18 cellular contexts compared by ENCODE assay signal in genomic region chr13:38141792-38142191, GRCh38.
"Had no signal": no experiment of that assay in that cellular context is flagged by ENCODE, and none has a peak within 500 bp of the region (broad histone marks: within the 10 kb centered on the region; RNA-seq: fewer than 3 reads in every experiment).

No MANE protein-coding gene starts in this region.

- H3K4me1 ChIP-seq: left ventricle myocardium inferior had no signal

- H3K27ac ChIP-seq: left ventricle myocardium inferior had no signal

- H3K27me3 Mint-ChIP-seq: central memory CD8-positive, alpha-beta T cell; memory B cell; naive thymus-derived CD8-positive, alpha-beta T cell; type B pancreatic cell had no signal

- H3K36me3 ChIP-seq: left ventricle myocardium inferior had no signal

- H3K9me3 Mint-ChIP-seq: activated naive CD4-positive, alpha-beta T cell treated with anti-CD3 and anti-CD28 coated beads for 36 hours; memory B cell; type B pancreatic cell had no signal

- H3K36me3 Mint-ChIP-seq: memory B cell, type B pancreatic cell had no signal

- H3K4me3 ChIP-seq: left ventricle myocardium inferior, mucosa of descending colon had no signal

- H3K27ac Mint-ChIP-seq: activated naive CD4-positive, alpha-beta T cell treated with anti-CD3 and anti-CD28 coated beads for 36 hours; memory B cell; naive thymus-derived CD8-positive, alpha-beta T cell; type B pancreatic cell had no signal

- H3K4me1 Mint-ChIP-seq: central memory CD8-positive, alpha-beta T cell; memory B cell; naive thymus-derived CD8-positive, alpha-beta T cell had no signal

- H3K4me3 Mint-ChIP-seq: activated naive CD4-positive, alpha-beta T cell treated with anti-CD3 and anti-CD28 coated beads for 36 hours; central memory CD8-positive, alpha-beta T cell; memory B cell; naive thymus-derived CD8-positive, alpha-beta T cell; type B pancreatic cell had no signal

- DNase-seq: activated CD4-positive, CD25-positive, alpha-beta regulatory T cell treated with anti-CD3 and anti-CD28 coated beads, Interleukin-2, amount 50 U/mL, for 72 hours; activated naive CD4-positive, alpha-beta T cell treated with anti-CD3 and anti-CD28 coated beads for 36 hours; activated T-cell treated with anti-CD3 and anti-CD28 coated beads for 4 hours; effector memory CD4-positive, alpha-beta T cell; foreskin fibroblast; glutamatergic neuron; hypothalamus; left ventricle myocardium inferior; mucosa of descending colon; naive thymus-derived CD8-positive, alpha-beta T cell; SK-N-SH; stimulated activated CD4-positive, alpha-beta T cell treated with anti-CD3 and anti-CD28 coated beads, Interleukin-4, amount 100 ng/mL, for 24 hours; stimulated activated naive CD4-positive, alpha-beta T cell treated with Interleukin-2 at 50 U/mL for 16 hours; T-helper 1 cell; T1000 had no signal

- H3K9me3 ChIP-seq: mucosa of descending colon, SK-N-SH had no signal

- ATAC-seq: mucosa of descending colon; naive thymus-derived CD8-positive, alpha-beta T cell had no signal
